In the genomic region with DNA sequence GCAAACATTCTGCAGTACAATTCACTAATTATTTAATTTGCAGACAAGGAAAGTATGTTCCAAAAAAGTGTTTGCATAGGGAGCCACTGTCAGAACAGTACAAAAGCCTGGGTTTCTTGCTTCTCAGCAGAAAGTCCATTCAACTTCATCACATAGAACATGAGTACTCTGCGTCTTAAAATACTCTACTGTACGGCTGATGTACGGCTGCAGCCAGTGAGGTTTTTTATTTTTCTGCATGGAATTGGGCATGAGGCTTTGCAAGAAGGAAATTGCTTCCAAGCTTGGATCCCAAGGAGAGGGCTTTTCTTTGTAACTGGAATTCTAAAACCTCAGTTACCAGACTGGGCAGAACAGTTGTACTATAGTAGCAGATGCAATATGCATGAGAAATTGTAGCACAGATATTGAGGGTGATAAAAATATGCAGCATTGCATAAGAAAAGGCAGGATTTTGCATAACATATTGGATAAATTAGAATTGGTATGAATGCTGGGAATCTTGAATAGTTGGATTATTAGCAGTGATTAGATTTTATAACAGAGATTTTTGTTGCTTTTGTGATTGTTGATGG, we compare ENCODE assay signal across 34 cellular contexts.
"Had no signal": no experiment of that assay in that cellular context is flagged by ENCODE, and none has a peak within 500 bp of the region (broad histone marks: within the 10 kb centered on the region; RNA-seq: fewer than 3 reads in every experiment).

No MANE protein-coding gene starts in this region.

- H3K4me1 Mint-ChIP-seq: activated naive CD8-positive, alpha-beta T cell treated with anti-CD3 and anti-CD28 coated beads for 36 hours; activated T-helper 17 cell treated with anti-CD3 and anti-CD28 coated beads, Interleukin-2, amount 50 U/mL, for 72 hours had no signal

- H3K27ac Mint-ChIP-seq: activated CD8-positive, alpha-beta T cell treated with anti-CD3 and anti-CD28 coated beads for 36 hours; activated naive CD8-positive, alpha-beta T cell treated with anti-CD3 and anti-CD28 coated beads for 36 hours; activated T-cell treated with anti-CD3 and anti-CD28 coated beads, Interleukin-2, amount 50 U/mL, for 72 hours; activated T-helper 17 cell treated with anti-CD3 and anti-CD28 coated beads, Interleukin-2, amount 50 U/mL, for 72 hours had no signal

- H3K36me3 Mint-ChIP-seq: activated naive CD8-positive, alpha-beta T cell treated with anti-CD3 and anti-CD28 coated beads for 36 hours had no signal

- H3K27me3 Mint-ChIP-seq: activated CD8-positive, alpha-beta T cell treated with anti-CD3 and anti-CD28 coated beads for 36 hours; activated naive CD8-positive, alpha-beta T cell treated with anti-CD3 and anti-CD28 coated beads for 36 hours; activated T-helper 17 cell treated with anti-CD3 and anti-CD28 coated beads, Interleukin-2, amount 50 U/mL, for 72 hours had no signal

- H3K4me3 Mint-ChIP-seq: activated CD8-positive, alpha-beta T cell treated with anti-CD3 and anti-CD28 coated beads for 36 hours; activated naive CD8-positive, alpha-beta T cell treated with anti-CD3 and anti-CD28 coated beads for 36 hours; activated T-cell treated with anti-CD3 and anti-CD28 coated beads, Interleukin-2, amount 50 U/mL, for 72 hours; activated T-helper 17 cell treated with anti-CD3 and anti-CD28 coated beads, Interleukin-2, amount 50 U/mL, for 72 hours had no signal

- DNase-seq: activated CD4-positive, alpha-beta T cell treated with anti-CD3 and anti-CD28 coated beads for 1 hour; activated CD4-positive, alpha-beta T cell treated with anti-CD3 and anti-CD28 coated beads for 48 hours; activated CD4-positive, alpha-beta T cell treated with anti-CD3 and anti-CD28 coated beads, Interleukin-2, amount 50 U/mL, for 4 hours; activated CD4-positive, CD25-positive, alpha-beta regulatory T cell; activated CD8-positive, alpha-beta T cell treated with anti-CD3 and anti-CD28 coated beads for 36 hours; activated effector memory CD4-positive, alpha-beta T cell treated with anti-CD3 and anti-CD28 coated beads, Interleukin-2, amount 50 U/mL, for 16 hours; activated naive CD4-positive, alpha-beta T cell; activated naive CD4-positive, alpha-beta T cell treated with anti-CD3 and anti-CD28 coated beads, Interleukin-2, amount 50 U/mL, for 16 hours; activated naive CD8-positive, alpha-beta T cell treated with anti-CD3 and anti-CD28 coated beads for 36 hours; activated T-cell treated with anti-CD3 and anti-CD28 coated beads, Interleukin-2, amount 50 U/mL, for 1 hour; activated T-cell treated with anti-CD3 and anti-CD28 coated beads, Interleukin-2, amount 50 U/mL, for 72 hours; amniotic stem cell; aorta; brain microvascular endothelial cell; central memory CD4-positive, alpha-beta T cell; NCI-H1092 treated with DMSO at 0.1 percent for 48 hours; NCI-H1417; NCI-H146; NCI-H187; NCI-H2029 treated with DMSO at 0.1 percent for 48 hours; NCI-H2171 treated with DMSO at 0.1 percent for 48 hours; NCI-H2227 treated with DMSO at 0.1 percent for 48 hours; NCI-H446; NCI-H510A treated with DMSO at 0.1 percent for 48 hours; NCI-H526 treated with DMSO at 0.1 percent for 48 hours; NCI-H774; RPMI8226; SHP77 treated with DMSO at 0.1 percent for 48 hours; SW 1271; T-helper 1 cell; T-helper 2 cell; T-helper 9 cell had no signal

- ATAC-seq: activated CD8-positive, alpha-beta T cell treated with anti-CD3 and anti-CD28 coated beads for 36 hours; activated T-cell treated with anti-CD3 and anti-CD28 coated beads, Interleukin-2, amount 50 U/mL, for 72 hours; activated T-helper 17 cell treated with anti-CD3 and anti-CD28 coated beads, Interleukin-2, amount 50 U/mL, for 72 hours; Panc1 had no signal
